In genomic region chr1:53082826-53083225, GRCh38 we compare ENCODE assay signal across 1 cellular context.
TF ChIP-seq lines count a peak whose summit lies in the region.

No MANE protein-coding gene starts in this region.

TF ChIP-seq in IMR-90, 13 proteins besides CTCF, POLR2A, EP300 and RAD21:
- TF ChIP-seq BHLHE40 (IDR thresholded peaks at IDR 0.05; ENCODE audit: low read depth, low read length) (no peak), RCOR1 (IDR thresholded peaks at IDR 0.05; ENCODE audit: insufficient replicate concordance, low read length) (no peak), FOS (IDR thresholded peaks at IDR 0.05; ENCODE audit: low read depth, low read length) (no peak), RFX5 (IDR thresholded peaks at IDR 0.05; ENCODE audit: low read depth, low read length) (no peak), USF2 (IDR thresholded peaks at IDR 0.05; ENCODE audit: low read depth, low read length) (no peak), CHD1 (IDR thresholded peaks at IDR 0.05; ENCODE audit: low read depth, low read length) (no peak), ELK1 (IDR thresholded peaks at IDR 0.05; ENCODE audit: borderline replicate concordance, low read depth, low read length) (no peak), CEBPB (IDR thresholded peaks at IDR 0.05; ENCODE audit: low read depth, low read length) (no peak)
